8 cellular contexts compared by ENCODE assay signal in genomic region chr2:149561309-149561926, GRCh38. TPM values are rescaled to one million over a fixed set of nuclear protein-coding genes. Genes with fewer than 3 reads are reported as not detected.
DNase-seq lines count a peak whose midpoint lies in the region; ATAC-seq and TF ChIP-seq lines count a peak whose summit lies in the region.

No MANE protein-coding gene starts in this region.

- no peaks in the 10 kb centered on the region for H3K79me2 ChIP-seq in mammary epithelial cell (ENCODE audit: insufficient read depth, low read length)

- H4K20me1 ChIP-seq in mammary epithelial cell (ENCODE audit: insufficient read depth, low read length), result no peaks in the 10 kb centered on the region

- in situ Hi-C loops in mammary epithelial cell (cut with MboI; ENCODE audit: low sequenced_read_pairs in 2 of 2), result loop anchor here in 1 of 2 donors (5.0 kb wide), 1 partner anchor 544 kb away; no protein-coding TSS in a partner anchor

- peak in 1 of 2 donors; percentile 42 for ATAC-seq in lower lobe of right lung
- ATAC-seq in GM19455 (IDR thresholded peaks at IDR 0.05; ENCODE audit: unreplicated experiment), result no peak

- H3K4me1 ChIP-seq in mammary epithelial cell (ENCODE audit: insufficient read depth, low read length) (no peaks in the 10 kb centered on the region), lower lobe of right lung (peaks cover 9% of the 10 kb centered on the region)

- no peak overlapping the region for H3K9ac ChIP-seq in mammary epithelial cell (ENCODE audit: insufficient read depth, low read length)

- H3K27me3 ChIP-seq in BJ (ENCODE audit: control insufficient read depth, insufficient read depth, low read length), result no peaks in the 10 kb centered on the region
- H3K27me3 ChIP-seq in mammary epithelial cell (ENCODE audit: insufficient read depth, low read length), result no peaks in the 10 kb centered on the region
- H3K27me3 ChIP-seq in lower lobe of right lung (ENCODE audit: low read depth), result no peaks in the 10 kb centered on the region

- CTCF ChIA-PET in BJ (lab: Yijun Ruan, JAX), result interaction anchor here (0.6 to 4.0 kb wide), 22 partner anchors 9 to 1677 kb away, joined by 3 to 65 read pairs (median 3); no protein-coding TSS in a partner anchor
- CTCF ChIA-PET in mammary epithelial cell (lab: Charles Lee; ENCODE audit: low non-redundant PET), result interaction anchor here (0.6 to 0.8 kb wide), 3 partner anchors 248 to 544 kb away, joined by 3 to 4 read pairs (median 3); no protein-coding TSS in a partner anchor

- H3K9me3 ChIP-seq in mammary epithelial cell (replicated peaks; ENCODE audit: insufficient read depth, low read length), result no peaks in the 10 kb centered on the region
- H3K9me3 ChIP-seq in lower lobe of right lung, result no peaks in the 10 kb centered on the region

- peak; percentile 70 for TF ChIP-seq CTCF in BJ (IDR thresholded peaks at IDR 0.05; ENCODE audit: insufficient read depth, low read depth, low read length)
- peak; percentile 39; the same call in 1 of the 2 replicates for TF ChIP-seq CTCF in GM12874 (IDR thresholded peaks at IDR 0.05; ENCODE audit: insufficient read depth, low read depth, low read length)
- peak; percentile 66 to 84 for TF ChIP-seq CTCF in mammary epithelial cell (conservative IDR thresholded peaks at IDR 0.05 in 1 of 2, IDR thresholded peaks at IDR 0.05 in 1 of 2; ENCODE audit: extremely low read depth in 1 of 2, insufficient read depth in 1 of 2, low read depth in 1 of 2, low read length in 2 of 2)
- peak; percentile 88 for TF ChIP-seq CTCF in lower lobe of right lung (IDR thresholded peaks at IDR 0.05)

- H3K4me3 ChIP-seq in BJ (ENCODE audit: low read depth, low read length) (no peak overlapping the region), mammary epithelial cell (replicated peaks in 1 of 3; ENCODE audit: insufficient read depth in 1 of 3, low read depth in 2 of 3, low read length in 3 of 3) (no peak overlapping the region), lower lobe of right lung (no peak overlapping the region)

- no peak overlapping the region for H3K4me2 ChIP-seq in mammary epithelial cell (ENCODE audit: insufficient read depth, low read depth, low read length)

- no peak overlapping the region for H2AFZ ChIP-seq in mammary epithelial cell (ENCODE audit: low read depth, low read length)

- no peak for DNase-seq in BJ (ENCODE audit: low read depth)
- DNase-seq in NCI-H2171 treated with DMSO at 0.1 percent for 48 hours (lab: John Stamatoyannopoulos, UW), result peak; percentile 53
- DNase-seq in mammary epithelial cell, result peak; percentile 8
- no peak for DNase-seq in lower lobe of right lung
- DNase-seq in HK-2 (ENCODE audit: unreplicated experiment), result no peak
- no peak for DNase-seq in activated T-cell treated with anti-CD3 and anti-CD28 coated beads, Interleukin-2, amount 50 U/mL, for 48 hours

- POLR2A ChIA-PET in BJ (lab: Charles Lee), result no interaction called here

- H3K36me3 ChIP-seq in BJ (ENCODE audit: control insufficient read depth, insufficient read depth, low read length) (no peaks in the 10 kb centered on the region), mammary epithelial cell (ENCODE audit: insufficient read depth, low read length) (no peaks in the 10 kb centered on the region), lower lobe of right lung (peaks cover 13% of the 10 kb centered on the region)

- intact Hi-C loops in mammary epithelial cell (cut with micrococcal nuclease), result loop anchor here (1.0 to 10.0 kb wide), 5 partner anchors 474 to 1627 kb away; partner anchors contain the start of genes EPC2 and LYPD6B
- intact Hi-C loops in lower lobe of right lung (cut with DNase I), result loop anchor here (5.0 kb wide), 1 partner anchor 539 kb away; no protein-coding TSS in a partner anchor

- no TSS peak for BruUV-seq in mammary epithelial cell (replicated peaks; lab: Mats Ljungman, UMichigan)

- H3K27ac ChIP-seq in mammary epithelial cell (ENCODE audit: insufficient read depth, low read depth, low read length) (no peak overlapping the region), lower lobe of right lung (no peak overlapping the region)

- dilution Hi-C loops in mammary epithelial cell (cut with HindIII; ENCODE audit: low sequenced_read_pairs), result loop anchor here (25.0 kb wide), 1 partner anchor 549 kb away; no protein-coding TSS in a partner anchor

RNA-seq across cellular contexts. Expression of gene MMADHC, which starts 26.2 kb away (rescaled TPM):
- polyA plus RNA-seq in BJ (2011; rRNA removed) (72.6 and 134 TPM in 2 replicates), mammary epithelial cell (75.8 TPM)
- polyA minus RNA-seq in BJ (2011; rRNA and poly(A)+ RNA removed), result 47.8 and 56.9 TPM in 2 replicates
- total RNA-seq in mammary epithelial cell (100 to 1,000 TPM; 116 to 141 TPM), lower lobe of right lung (70.4 TPM)
- polyA minus RNA-seq in mammary epithelial cell, result 82.4 TPM

Comparison
In these comparisons a context has a peak if more than half of its experiments do, and no peak if none do; other contexts are left out.
1. DNase-seq: peak in NCI-H2171 treated with DMSO at 0.1 percent for 48 hours (single experiment) and mammary epithelial cell (single experiment); none in BJ (single experiment), lower lobe of right lung (single experiment), HK-2 (single experiment) and activated T-cell treated with anti-CD3 and anti-CD28 coated beads, Interleukin-2, amount 50 U/mL, for 48 hours (0 of 2).
2. Peak in every context shown above with its lines, with median percentiles within 50 percentile points of each other: CTCF ChIP-seq.